ENCODE assay signal across 17 cellular contexts in genomic region chr15:51023499-51023898, GRCh38.
DNase-seq lines count a peak whose midpoint lies in the region; ATAC-seq and TF ChIP-seq lines count a peak whose summit lies in the region.
"Had no signal": no experiment of that assay in that cellular context is flagged by ENCODE, and none has a peak within 500 bp of the region (broad histone marks: within the 10 kb centered on the region; RNA-seq: fewer than 3 reads in every experiment).

No MANE protein-coding gene starts in this region.

- no peaks in the 10 kb centered on the region for H3K4me1 Mint-ChIP-seq in CD4-positive, alpha-beta T cell (ENCODE audit: low read depth)

- CTCF ChIA-PET in CD4-positive, alpha-beta T cell (lab: Charles Lee) = no interaction called here

- H3K9me3 Mint-ChIP-seq in CD4-positive, alpha-beta T cell = peaks cover 8% of the 10 kb centered on the region

- H3K9me3 ChIP-seq in CD4-positive, alpha-beta T cell (ENCODE audit: control insufficient read depth, low read length) = no peaks in the 10 kb centered on the region

- no peak overlapping the region for H3K27ac Mint-ChIP-seq in CD4-positive, alpha-beta T cell
- H3K27ac Mint-ChIP-seq: CD8-positive, alpha-beta T cell had no signal

- DNase-seq in DMS 273 (lab: John Stamatoyannopoulos, UW; ENCODE audit: unreplicated experiment) = peak; percentile 24
- peak; percentile 1 for DNase-seq in DMS 273 treated with DMSO at 0.1 percent for 48 hours (lab: John Stamatoyannopoulos, UW)
- DNase-seq in NCI-H2171 treated with DMSO at 0.1 percent for 48 hours (lab: John Stamatoyannopoulos, UW) = peak; percentile 88
- no peak for DNase-seq in epithelial cell of prostate (ENCODE audit: low read depth, low spot score)
- no peak for DNase-seq in CD4-positive, alpha-beta T cell
- DNase-seq in NCI-H2107 treated with DMSO at 0.1 percent for 48 hours (lab: John Stamatoyannopoulos, UW; ENCODE audit: unreplicated experiment) = no peak
- no peak for DNase-seq in activated naive CD4-positive, alpha-beta T cell treated with Interleukin-2 at 50 U/mL for 16 hours
- DNase-seq in NCI-H1048 (lab: John Stamatoyannopoulos, UW) = no peak
- DNase-seq: C1 segment of cervical spinal cord; Caco-2; CD8-positive, alpha-beta T cell; DMS53; DMS79 treated with DMSO at 0.1 percent for 48 hours; GF-D8; GOT3; H7 had no signal

- no peak for ATAC-seq in CD4-positive, alpha-beta T cell (ENCODE audit: poor library complexity)
- ATAC-seq: CD8-positive, alpha-beta T cell; HCT116 had no signal

- intact Hi-C loops in CD4-positive, alpha-beta T cell (cut with DNase I, micrococcal nuclease) = no loop called here

- no peaks in the 10 kb centered on the region for H3K27me3 Mint-ChIP-seq in CD4-positive, alpha-beta T cell

- H3K27me3 ChIP-seq in CD4-positive, alpha-beta T cell (ENCODE audit: control insufficient read depth, insufficient read depth, low read length) = no peaks in the 10 kb centered on the region

- POLR2A ChIA-PET in CD4-positive, alpha-beta T cell (lab: Charles Lee) = no interaction called here

- no peak overlapping the region for H3K4me3 Mint-ChIP-seq in CD4-positive, alpha-beta T cell
- H3K4me3 Mint-ChIP-seq: CD8-positive, alpha-beta T cell had no signal

- TF ChIP-seq CTCF in CD4-positive, alpha-beta T cell (IDR thresholded peaks at IDR 0.05) = no peak

- peak overlapping the region; percentile 98 for H3K27ac ChIP-seq in epithelial cell of prostate
- no peak overlapping the region for H3K27ac ChIP-seq in CD4-positive, alpha-beta T cell (ENCODE audit: low read depth, low read length)

- H3K36me3 Mint-ChIP-seq in CD4-positive, alpha-beta T cell (ENCODE audit: low read depth) = peaks cover 44% of the 10 kb centered on the region

Comparison
In these comparisons a context has a peak if more than half of its experiments do, and no peak if none do; other contexts are left out.
1. DNase-seq: peak in DMS 273 (single experiment), DMS 273 treated with DMSO at 0.1 percent for 48 hours (single experiment) and NCI-H2171 treated with DMSO at 0.1 percent for 48 hours (single experiment); none in epithelial cell of prostate (single experiment), CD4-positive, alpha-beta T cell (0 of 10), NCI-H2107 treated with DMSO at 0.1 percent for 48 hours (single experiment), activated naive CD4-positive, alpha-beta T cell treated with Interleukin-2 at 50 U/mL for 16 hours (single experiment) and NCI-H1048 (single experiment).